ENCODE assay signal across 21 cellular contexts in genomic region chr10:86671419-86671818, GRCh38. TPM values are rescaled to one million over a fixed set of nuclear protein-coding genes. Genes with fewer than 3 reads are reported as not detected.
DNase-seq lines count a peak whose midpoint lies in the region; ATAC-seq, FAIRE-seq and TF ChIP-seq lines count a peak whose summit lies in the region.
"Had no signal": no experiment of that assay in that cellular context is flagged by ENCODE, and none has a peak within 500 bp of the region (broad histone marks: within the 10 kb centered on the region; RNA-seq: fewer than 3 reads in every experiment).

No MANE protein-coding gene starts in this region.

- no peaks in the 10 kb centered on the region for H3K9me3 Mint-ChIP-seq in WTC11
- no peaks in the 10 kb centered on the region for H3K9me3 Mint-ChIP-seq in stimulated activated naive CD8-positive, alpha-beta T cell treated with anti-CD3 and anti-CD28 coated beads, Interleukin-15, amount 100 ng/mL, for 72 hours
- H3K9me3 Mint-ChIP-seq: activated CD4-positive, alpha-beta memory T cell treated with anti-CD3 and anti-CD28 coated beads for 36 hours; IgD-negative memory B cell; natural killer cell had no signal

- TF ChIP-seq CTCF in HEK293 (tag by site-specific recombination; IDR thresholded peaks at IDR 0.05): no peak
- no peak for TF ChIP-seq CTCF in WTC11 (IDR thresholded peaks at IDR 0.05)

- intact Hi-C loops in left colon (cut with DNase I, micrococcal nuclease) (no loop called here), posterior vena cava (cut with DNase I) (no loop called here)

- ATAC-seq in WTC11: peak; percentile 6
- ATAC-seq in left colon: peak; percentile 83
- no peak for ATAC-seq in stimulated activated naive CD8-positive, alpha-beta T cell treated with anti-CD3 and anti-CD28 coated beads, Interleukin-15, amount 100 ng/mL, for 72 hours
- ATAC-seq: natural killer cell, SK-N-SH treated with all-trans-retinoic acid at 6 μM for 48 hours had no signal

- H3K36me3 Mint-ChIP-seq in WTC11: no peaks in the 10 kb centered on the region
- H3K36me3 Mint-ChIP-seq: activated CD4-positive, alpha-beta memory T cell treated with anti-CD3 and anti-CD28 coated beads for 36 hours; natural killer cell had no signal

- no peaks in the 10 kb centered on the region for H3K27me3 Mint-ChIP-seq in WTC11 (ENCODE audit: low read depth)
- no peaks in the 10 kb centered on the region for H3K27me3 Mint-ChIP-seq in stimulated activated naive CD8-positive, alpha-beta T cell treated with anti-CD3 and anti-CD28 coated beads, Interleukin-15, amount 100 ng/mL, for 72 hours
- H3K27me3 Mint-ChIP-seq: activated CD4-positive, alpha-beta memory T cell treated with anti-CD3 and anti-CD28 coated beads for 36 hours had no signal

- peaks cover 9% of the 10 kb centered on the region for H3K4me1 ChIP-seq in HEK293 (ENCODE audit: control insufficient read depth, insufficient read depth, low read length)

- H3K4me1 Mint-ChIP-seq in WTC11: peaks cover 49% of the 10 kb centered on the region
- H3K4me1 Mint-ChIP-seq in stimulated activated naive CD8-positive, alpha-beta T cell treated with anti-CD3 and anti-CD28 coated beads, Interleukin-15, amount 100 ng/mL, for 72 hours: no peaks in the 10 kb centered on the region
- H3K4me1 Mint-ChIP-seq: natural killer cell had no signal

- H3K27ac Mint-ChIP-seq in WTC11: no peak overlapping the region
- H3K27ac Mint-ChIP-seq in stimulated activated naive CD8-positive, alpha-beta T cell treated with anti-CD3 and anti-CD28 coated beads, Interleukin-15, amount 100 ng/mL, for 72 hours: no peak overlapping the region
- H3K27ac Mint-ChIP-seq: activated CD4-positive, alpha-beta memory T cell treated with anti-CD3 and anti-CD28 coated beads for 36 hours; B cell; IgD-negative memory B cell; natural killer cell had no signal

- H3K36me3 ChIP-seq in HEK293 (ENCODE audit: control insufficient read depth in 2 of 2, insufficient read depth in 1 of 2, low read length in 2 of 2): no peaks in the 10 kb centered on the region

- H3K27ac ChIP-seq in HEK293 (ENCODE audit: extremely low read depth, low read depth, low read length): no peak overlapping the region
- peak overlapping the region; percentile 97 for H3K27ac ChIP-seq in substantia nigra (ENCODE audit: low read depth, low read length, poor library complexity, severe bottlenecking)

- CTCF ChIA-PET in HEK293 (lab: Yijun Ruan, JAX): interaction anchor here (0.7 to 1.8 kb wide), 3 partner anchors 21 to 233 kb away, joined by 3 to 5 read pairs (median 4); no protein-coding TSS in a partner anchor
- CTCF ChIA-PET in WTC11 (lab: Charles Lee): interaction anchor here (0.6 to 2.8 kb wide), 6 partner anchors 9 to 274 kb away, joined by 3 to 19 read pairs (median 6); no protein-coding TSS in a partner anchor

- no peak for DNase-seq in WTC11 (ENCODE audit: low spot score)
- peak; percentile 67 to 69 for DNase-seq in left colon
- DNase-seq in substantia nigra (lab: John Stamatoyannopoulos, UW): no peak
- DNase-seq in stimulated activated naive CD8-positive, alpha-beta T cell treated with anti-CD3 and anti-CD28 coated beads, Interleukin-15, amount 100 ng/mL, for 72 hours: no peak
- no peak for DNase-seq in HTR-8/SVneo (ENCODE audit: insufficient read length, low spot score)
- no peak for DNase-seq in posterior vena cava (ENCODE audit: low spot score)
- DNase-seq: activated CD4-positive, alpha-beta memory T cell treated with anti-CD3 and anti-CD28 coated beads for 36 hours; DND-41; head of caudate nucleus; natural killer cell; NCI-H1092; NCI-H446 treated with DMSO at 0.1 percent for 48 hours; OCI-M1; retina; stimulated activated CD4-positive, alpha-beta T cell treated with anti-CD3 and anti-CD28 coated beads, Interleukin-2, amount 100 ng/mL, for 48 hours had no signal

- FAIRE-seq in HTR-8/SVneo (lab: Jason Lieb, UNC): no peak
- FAIRE-seq: H54, urothelium cell line had no signal

- POLR2A ChIA-PET in HEK293 (lab: Yijun Ruan, JAX) (interaction anchor here (0.8 kb wide), 1 partner anchor 21 kb away, joined by 3 read pairs; no protein-coding TSS in a partner anchor), WTC11 (lab: Charles Lee) (no interaction called here)

- no peaks in the 10 kb centered on the region for H3K9me3 ChIP-seq in HEK293 (ENCODE audit: control insufficient read depth, insufficient read depth, low read depth, low read length)

- H3K4me3 Mint-ChIP-seq in WTC11: no peak overlapping the region
- H3K4me3 Mint-ChIP-seq in stimulated activated naive CD8-positive, alpha-beta T cell treated with anti-CD3 and anti-CD28 coated beads, Interleukin-15, amount 100 ng/mL, for 72 hours: no peak overlapping the region
- H3K4me3 Mint-ChIP-seq: activated CD4-positive, alpha-beta memory T cell treated with anti-CD3 and anti-CD28 coated beads for 36 hours; B cell; IgD-negative memory B cell; natural killer cell had no signal

- no peak overlapping the region for H3K4me3 ChIP-seq in HEK293 (ENCODE audit: low read depth, low read length)

TF ChIP-seq in HEK293, 187 proteins besides CTCF, POLR2A, EP300 and RAD21:
- TF ChIP-seq ZNF335 (tag by site-specific recombination; conservative IDR thresholded peaks at IDR 0.05): no peak
- TF ChIP-seq ZNF560 (tag by site-specific recombination; IDR thresholded peaks at IDR 0.05; ENCODE audit: borderline replicate concordance): no peak
- 0 out of 2 replicates have a peak, but pooled peaks have one; percentile 10 for TF ChIP-seq KLF1 (tag by site-specific recombination; IDR thresholded peaks at IDR 0.05)
- peak; percentile 20; the same call in 1 of the 2 replicates for TF ChIP-seq ZNF394 (tag by site-specific recombination; IDR thresholded peaks at IDR 0.05; ENCODE audit: borderline replicate concordance)
- TF ChIP-seq GLIS1 (tag by site-specific recombination; IDR thresholded peaks at IDR 0.05): no peak
- no peak for TF ChIP-seq ZNF184 (tag by site-specific recombination; IDR thresholded peaks at IDR 0.05)

TF ChIP-seq in WTC11, 78 proteins besides CTCF, POLR2A, EP300 and RAD21 (continues in another document):
- TF ChIP-seq ETV6 (CRISPR knock-in tag; IDR thresholded peaks at IDR 0.05): no peak
- no peak for TF ChIP-seq PREB (CRISPR knock-in tag; IDR thresholded peaks at IDR 0.05; ENCODE audit: borderline replicate concordance)
- TF ChIP-seq ZSCAN18 (CRISPR knock-in tag; IDR thresholded peaks at IDR 0.05): no peak
- no peak for TF ChIP-seq ZNF263 (CRISPR knock-in tag; IDR thresholded peaks at IDR 0.05; ENCODE audit: low read depth)
- no peak for TF ChIP-seq MYBL2 (CRISPR knock-in tag; IDR thresholded peaks at IDR 0.05)
- TF ChIP-seq ZNF281 (CRISPR knock-in tag; IDR thresholded peaks at IDR 0.05): no peak
- no peak for TF ChIP-seq E2F1 (CRISPR knock-in tag; IDR thresholded peaks at IDR 0.05)

RNA-seq across cellular contexts. Expression of gene LDB3, which starts 3.1 kb away (rescaled TPM):
- total RNA-seq in WTC11 (2021) (0.42 to 0.96 TPM (median 0.46 TPM) in 3 replicates), left colon (1 to 10 TPM in 1 of 2 donors, under 1 TPM in 1; 0.31 to 4.3 TPM), posterior vena cava (10 to 100 TPM; 27.9 to 29.3 TPM)

RNA-seq across cellular contexts. Expression of gene OPN4, which starts 17.1 kb away (rescaled TPM):
- total RNA-seq in WTC11 (2021) (not detected in 3 replicates), left colon (under 1 TPM; 0.15 to 0.20 TPM), posterior vena cava (not detected)
- total RNA-seq: activated CD4-positive, alpha-beta memory T cell treated with anti-CD3 and anti-CD28 coated beads for 36 hours; B cell; natural killer cell had no signal

Comparison
In these comparisons a context has a peak if more than half of its experiments do, and no peak if none do; other contexts are left out.
1. DNase-seq: peak in left colon (2 of 2); none in WTC11 (single experiment), substantia nigra (0 of 49), stimulated activated naive CD8-positive, alpha-beta T cell treated with anti-CD3 and anti-CD28 coated beads, Interleukin-15, amount 100 ng/mL, for 72 hours (0 of 2), HTR-8/SVneo (single experiment) and posterior vena cava (single experiment).
2. RNA of gene LDB3, which starts 3.1 kb away (total RNA-seq): 27.9 to 29.3 TPM in posterior vena cava; 0.31 to 4.3 TPM in left colon and 0.42 to 0.96 TPM in WTC11; every median in the first group is over 4 times any median in the second.